ENCODE assay signal across 10 cellular contexts in genomic region chr17:67891481-67892119, GRCh38.
DNase-seq lines count a peak whose midpoint lies in the region; ATAC-seq and TF ChIP-seq lines count a peak whose summit lies in the region.
"Had no signal": no experiment of that assay in that cellular context is flagged by ENCODE, and none has a peak within 500 bp of the region (broad histone marks: within the 10 kb centered on the region; RNA-seq: fewer than 3 reads in every experiment).

No MANE protein-coding gene starts in this region.

- H3K27me3 ChIP-seq in adrenal gland = no peaks in the 10 kb centered on the region
- H3K27me3 ChIP-seq: SJSA1, stomach had no signal

- H3K4me1 ChIP-seq in adrenal gland (replicated peaks in 1 of 2) = no peaks in the 10 kb centered on the region
- H3K4me1 ChIP-seq: SJSA1 had no signal

- DNase-seq in AG08395 (ENCODE audit: low spot score) (peak; percentile 62), HFFc6 (peak; percentile 35), adrenal gland (peak; percentile 38 to 80 (median 69)), left colon (peak in 1 of 2 donors; percentile 8), NCI-H1436 treated with DMSO at 0.1 percent for 48 hours (lab: John Stamatoyannopoulos, UW) (no peak), DMS79 (lab: John Stamatoyannopoulos, UW) (no peak)
- DNase-seq in activated T-helper 1 cell treated with anti-CD3 and anti-CD28 coated beads, Interleukin-12 subunit alpha, Interleukin-12 subunit beta, Interleukin-2, Interleukin-4 antibody, amounts not matched to agents 30 ng/mL and 10 ng/mL and 1 ng/mL, durations not matched to agents 14 hours and 24 hours and 36 hours (ENCODE audit: low spot score) = no peak
- DNase-seq: stomach had no signal

- intact Hi-C loops in adrenal gland (cut with DNase I) = no loop called here
- intact Hi-C loops in left colon (cut with DNase I, micrococcal nuclease) = no loop called here
- intact Hi-C loops in activated T-helper 1 cell treated with anti-CD3 and anti-CD28 coated beads, Interleukin-12 subunit alpha, Interleukin-12 subunit beta, Interleukin-2, Interleukin-4 antibody, amounts not matched to agents 30 ng/mL and 10 ng/mL and 1 ng/mL, durations not matched to agents 14 hours and 24 hours and 36 hours (cut with micrococcal nuclease) = no loop called here

- no peak overlapping the region for H3K4me3 Mint-ChIP-seq in HFFc6
- no peak overlapping the region for H3K4me3 Mint-ChIP-seq in activated T-helper 1 cell treated with anti-CD3 and anti-CD28 coated beads, Interleukin-12 subunit alpha, Interleukin-12 subunit beta, Interleukin-2, Interleukin-4 antibody, amounts not matched to agents 30 ng/mL and 10 ng/mL and 1 ng/mL, durations not matched to agents 14 hours and 24 hours and 36 hours

- no peak overlapping the region for H3K4me3 ChIP-seq in adrenal gland
- H3K4me3 ChIP-seq: SJSA1, stomach had no signal

- TF ChIP-seq CTCF in HFFc6 (IDR thresholded peaks at IDR 0.05) = peak; percentile 61
- TF ChIP-seq CTCF in adrenal gland (IDR thresholded peaks at IDR 0.05) = peak; percentile 27 to 51 (median 48)

- no peaks in the 10 kb centered on the region for H3K9me3 ChIP-seq in adrenal gland (replicated peaks in 1 of 3)
- H3K9me3 ChIP-seq: SJSA1, stomach had no signal

- H3K4me1 Mint-ChIP-seq in HFFc6 (ENCODE audit: low read depth) = peaks cover 7% of the 10 kb centered on the region
- no peaks in the 10 kb centered on the region for H3K4me1 Mint-ChIP-seq in activated T-helper 1 cell treated with anti-CD3 and anti-CD28 coated beads, Interleukin-12 subunit alpha, Interleukin-12 subunit beta, Interleukin-2, Interleukin-4 antibody, amounts not matched to agents 30 ng/mL and 10 ng/mL and 1 ng/mL, durations not matched to agents 14 hours and 24 hours and 36 hours (ENCODE audit: low read depth)

- no peaks in the 10 kb centered on the region; the same call in 1 of the 2 replicates for H3K27me3 Mint-ChIP-seq in HFFc6 (ENCODE audit: insufficient read depth)
- no peaks in the 10 kb centered on the region for H3K27me3 Mint-ChIP-seq in activated T-helper 1 cell treated with anti-CD3 and anti-CD28 coated beads, Interleukin-12 subunit alpha, Interleukin-12 subunit beta, Interleukin-2, Interleukin-4 antibody, amounts not matched to agents 30 ng/mL and 10 ng/mL and 1 ng/mL, durations not matched to agents 14 hours and 24 hours and 36 hours (ENCODE audit: insufficient read depth)

- H3K9me3 Mint-ChIP-seq in HFFc6 = no peaks in the 10 kb centered on the region
- H3K9me3 Mint-ChIP-seq in activated T-helper 1 cell treated with anti-CD3 and anti-CD28 coated beads, Interleukin-12 subunit alpha, Interleukin-12 subunit beta, Interleukin-2, Interleukin-4 antibody, amounts not matched to agents 30 ng/mL and 10 ng/mL and 1 ng/mL, durations not matched to agents 14 hours and 24 hours and 36 hours = no peaks in the 10 kb centered on the region

- ATAC-seq in left colon = peak; percentile 35
- no peak for ATAC-seq in GM21423 (IDR thresholded peaks at IDR 0.05; ENCODE audit: unreplicated experiment)

- H3K27ac ChIP-seq in adrenal gland = peak overlapping the region in 2 of 5 donors; percentile 22 to 61
- H3K27ac ChIP-seq: SJSA1, stomach had no signal

- H3K36me3 Mint-ChIP-seq in HFFc6 (ENCODE audit: low read depth) = peaks cover 15% of the 10 kb centered on the region; the same call in 1 of the 2 replicates
- peaks cover 34% of the 10 kb centered on the region for H3K36me3 Mint-ChIP-seq in activated T-helper 1 cell treated with anti-CD3 and anti-CD28 coated beads, Interleukin-12 subunit alpha, Interleukin-12 subunit beta, Interleukin-2, Interleukin-4 antibody, amounts not matched to agents 30 ng/mL and 10 ng/mL and 1 ng/mL, durations not matched to agents 14 hours and 24 hours and 36 hours (ENCODE audit: low read depth)

- peaks cover 0 to 48% of the 10 kb centered on the region in 2 donors for H3K36me3 ChIP-seq in adrenal gland (replicated peaks in 1 of 2)

- peak overlapping the region; percentile 77 for H3K27ac Mint-ChIP-seq in HFFc6
- no peak overlapping the region for H3K27ac Mint-ChIP-seq in activated T-helper 1 cell treated with anti-CD3 and anti-CD28 coated beads, Interleukin-12 subunit alpha, Interleukin-12 subunit beta, Interleukin-2, Interleukin-4 antibody, amounts not matched to agents 30 ng/mL and 10 ng/mL and 1 ng/mL, durations not matched to agents 14 hours and 24 hours and 36 hours

- no peak for TF ChIP-seq POLR2A in adrenal gland (IDR thresholded peaks at IDR 0.05)

- 31 to 42% (median 37%) methylated on average over 6 of the region's 6 CpGs for WGBS in adrenal gland, 4 donors

Comparison
In these comparisons a context has a peak if more than half of its experiments do, and no peak if none do; other contexts are left out.
1. DNase-seq: peak in AG08395 (single experiment), HFFc6 (single experiment) and adrenal gland (7 of 7); none in NCI-H1436 treated with DMSO at 0.1 percent for 48 hours (single experiment), DMS79 (single experiment) and activated T-helper 1 cell treated with anti-CD3 and anti-CD28 coated beads, Interleukin-12 subunit alpha, Interleukin-12 subunit beta, Interleukin-2, Interleukin-4 antibody, amounts not matched to agents 30 ng/mL and 10 ng/mL and 1 ng/mL, durations not matched to agents 14 hours and 24 hours and 36 hours (single experiment).